ENCODE assay signal across 10 cellular contexts in genomic region chr1:33986389-33987095, GRCh38.
DNase-seq lines count a peak whose midpoint lies in the region; ATAC-seq and TF ChIP-seq lines count a peak whose summit lies in the region.
"Had no signal": no experiment of that assay in that cellular context is flagged by ENCODE, and none has a peak within 500 bp of the region (broad histone marks: within the 10 kb centered on the region; RNA-seq: fewer than 3 reads in every experiment).

No MANE protein-coding gene starts in this region.

- TF ChIP-seq CTCF in AG09319 (IDR thresholded peaks at IDR 0.05; ENCODE audit: low read depth, low read length) (no peak), omental fat pad (IDR thresholded peaks at IDR 0.05) (no peak)

- peak; percentile 89 for ATAC-seq in omental fat pad (ENCODE audit: low FRiP score)
- ATAC-seq in HG03520 (IDR thresholded peaks at IDR 0.05; ENCODE audit: unreplicated experiment), result no peak
- no peak for ATAC-seq in HG03378 (IDR thresholded peaks at IDR 0.05; ENCODE audit: unreplicated experiment)

- DNase-seq in AG09319 (ENCODE audit: extremely low read depth, low read depth) (peak; percentile 60), NCI-H446 treated with DMSO at 0.1 percent for 48 hours (lab: John Stamatoyannopoulos, UW) (peak; percentile 95), fibroblast of the conjunctiva (ENCODE audit: low read depth) (peak; percentile 50), omental fat pad (ENCODE audit: low spot score) (no peak)
- no peak for DNase-seq in activated CD4-positive, alpha-beta T cell treated with anti-CD3 and anti-CD28 coated beads for 4 hours
- no peak for DNase-seq in activated CD8-positive, alpha-beta memory T cell treated with anti-CD3 and anti-CD28 coated beads for 24 hours
- DNase-seq: activated CD4-positive, alpha-beta T cell treated with anti-CD3 and anti-CD28 coated beads, Interleukin-2, amount 50 U/mL, for 1 hour; activated naive CD8-positive, alpha-beta T cell treated with anti-CD3 and anti-CD28 coated beads, Interleukin-2, amount 10 ng/mL, durations not matched to agents 7 days and 5 days had no signal

Comparison
In these comparisons a context has a peak if more than half of its experiments do, and no peak if none do; other contexts are left out.
1. DNase-seq: peak in AG09319 (single experiment), NCI-H446 treated with DMSO at 0.1 percent for 48 hours (single experiment) and fibroblast of the conjunctiva (single experiment); none in omental fat pad (single experiment), activated CD4-positive, alpha-beta T cell treated with anti-CD3 and anti-CD28 coated beads for 4 hours (0 of 2) and activated CD8-positive, alpha-beta memory T cell treated with anti-CD3 and anti-CD28 coated beads for 24 hours (single experiment).